In the genomic region with DNA sequence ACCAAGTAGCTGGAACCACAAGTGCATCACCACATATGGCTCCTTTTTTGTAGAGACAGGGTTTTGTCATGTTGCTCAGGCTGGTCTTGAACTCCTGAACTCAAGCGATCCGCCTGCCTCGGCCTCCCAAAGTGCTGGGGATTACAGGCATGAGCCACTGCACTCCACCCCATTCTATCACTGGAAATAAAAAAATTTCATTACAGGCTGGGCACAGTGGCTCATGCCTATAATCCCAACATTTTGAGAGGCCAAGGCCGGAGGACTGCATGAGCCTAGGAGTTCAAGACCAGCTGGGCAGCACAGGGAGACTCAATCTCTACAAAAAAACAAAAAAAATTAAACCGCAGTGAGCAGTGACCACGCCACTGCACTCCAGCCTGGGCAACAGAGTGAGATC, we compare ENCODE assay signal across 35 cellular contexts.
DNase-seq lines count a peak whose midpoint lies in the region; ATAC-seq, FAIRE-seq and TF ChIP-seq lines count a peak whose summit lies in the region.
"Had no signal": no experiment of that assay in that cellular context is flagged by ENCODE, and none has a peak within 500 bp of the region (broad histone marks: within the 10 kb centered on the region; RNA-seq: fewer than 3 reads in every experiment).

No MANE protein-coding gene starts in this region.

- POLR2A ChIA-PET in IMR-90 (lab: Charles Lee; ENCODE audit: unreplicated experiment) (no interaction called here), GM12878 (lab: Charles Lee) (no interaction called here)

- intact Hi-C loops in IMR-90 (cut with micrococcal nuclease), result no loop called here
- intact Hi-C loops in GM12878 (cut with micrococcal nuclease; ENCODE audit: unreplicated experiment), result no loop called here

- H4K20me1 ChIP-seq in IMR-90 (ENCODE audit: insufficient read depth, low read length) (no peaks in the 10 kb centered on the region), GM12878 (ENCODE audit: control insufficient read depth, insufficient read depth) (no peaks in the 10 kb centered on the region)
- H4K20me1 ChIP-seq: BLaER1; BLaER1 treated with 17β-estradiol and CSF1 and Interleukin-3, amounts not matched to agents 10 nM and 100 nM had no signal

- SMC1A ChIA-PET in GM12878 (lab: Charles Lee; ENCODE audit: uncharacterized antibody, unreplicated experiment), result no interaction called here

- no peak overlapping the region for H3K4me3 Mint-ChIP-seq in stimulated activated effector memory CD8-positive, alpha-beta T cell treated with anti-CD3 and anti-CD28 coated beads, Interleukin-12 subunit alpha, Interleukin-12 subunit beta, amount 100 ng/mL, for 72 hours
- H3K4me3 Mint-ChIP-seq: B cell; CD14-positive monocyte; CD4-positive, alpha-beta memory T cell; CD4-positive, alpha-beta T cell; CD4-positive, CD25-positive, alpha-beta regulatory T cell; CD8-positive, alpha-beta memory T cell; CD8-positive, alpha-beta T cell had no signal

- CTCF ChIA-PET in IMR-90 (lab: Yijun Ruan, JAX) (no interaction called here), GM12878 (lab: Yijun Ruan, JAX) (no interaction called here)

- peaks cover 6% of the 10 kb centered on the region for H3K4me1 Mint-ChIP-seq in stimulated activated effector memory CD8-positive, alpha-beta T cell treated with anti-CD3 and anti-CD28 coated beads, Interleukin-12 subunit alpha, Interleukin-12 subunit beta, amount 100 ng/mL, for 72 hours

- no peaks in the 10 kb centered on the region for H3K79me2 ChIP-seq in GM12878 (ENCODE audit: control insufficient read depth, insufficient read depth, low read length)

- H3K9me1 ChIP-seq in IMR-90 (ENCODE audit: insufficient read depth, low read length), result peaks cover 6% of the 10 kb centered on the region

- H2AK9ac ChIP-seq in IMR-90 (replicated peaks; ENCODE audit: low read depth, low read length, poor library complexity), result no peak overlapping the region

- BruUV-seq in IMR-90 (replicated peaks; lab: Mats Ljungman, UMichigan), result no TSS peak
- BruUV-seq in GM12878 (replicated peaks; lab: Mats Ljungman, UMichigan), result no TSS peak

- H3K4ac ChIP-seq in IMR-90 (ENCODE audit: low read depth, low read length) (no peak overlapping the region; the same call in 1 of the 2 replicates), mesenchymal stem cell (ENCODE audit: low read depth in 1 of 2, low read length in 2 of 2) (no peak overlapping the region)

- no peak overlapping the region for H3K56ac ChIP-seq in IMR-90 (ENCODE audit: extremely low read depth, insufficient read depth, low read length)

- H3K18ac ChIP-seq in IMR-90 (ENCODE audit: low read depth, low read length) (no peak overlapping the region), mesenchymal stem cell (ENCODE audit: low read depth in 1 of 2, low read length in 2 of 2) (no peak overlapping the region)

- H4K5ac ChIP-seq in IMR-90 (ENCODE audit: low read depth, low read length), result no peak overlapping the region

- peaks cover 6 to 24% of the 10 kb centered on the region in 2 experiments; a peak in 2 of 4 replicates for H3K79me1 ChIP-seq in IMR-90 (ENCODE audit: low read depth in 1 of 2, low read length in 2 of 2)
- no peaks in the 10 kb centered on the region for H3K79me1 ChIP-seq in mesenchymal stem cell (replicated peaks; ENCODE audit: low read length, poor library complexity, severe bottlenecking)

- no peak for DNase-seq in IMR-90
- DNase-seq in GM12878 (ENCODE audit: low read depth, low spot score), result no peak
- no peak for DNase-seq in mesenchymal stem cell
- DNase-seq in mucosa of gallbladder (ENCODE audit: low spot score), result no peak
- DNase-seq in stimulated activated effector memory CD8-positive, alpha-beta T cell treated with anti-CD3 and anti-CD28 coated beads, Interleukin-12 subunit alpha, Interleukin-12 subunit beta, amount 100 ng/mL, for 72 hours (ENCODE audit: low spot score in 2 of 2), result no peak
- DNase-seq: 8988T; ACHN; AML-193; BE2C; C1 segment of cervical spinal cord; Caco-2; Calu3; CD4-positive, alpha-beta memory T cell; CD4-positive, alpha-beta T cell; CD4-positive, CD25-positive, alpha-beta regulatory T cell; CD8-positive, alpha-beta memory T cell; CD8-positive, alpha-beta T cell; COR-L47; DMS 273 treated with DMSO at 0.1 percent for 48 hours; DMS153; DMS53; DMS79; DMS79 treated with DMSO at 0.1 percent for 48 hours; DND-41; EL had no signal

- H3K9ac ChIP-seq in IMR-90 (ENCODE audit: low read depth, low read length) (no peak overlapping the region), GM12878 (ENCODE audit: control insufficient read depth, insufficient read depth, low read length) (no peak overlapping the region), mesenchymal stem cell (ENCODE audit: low read length) (no peak overlapping the region)
- H3K9ac ChIP-seq: BLaER1; BLaER1 treated with 17β-estradiol and CSF1 and Interleukin-3, amounts not matched to agents 10 nM and 100 nM had no signal

- no peak for TF ChIP-seq EP300 in GM12878 (IDR thresholded peaks at IDR 0.05; ENCODE audit: borderline replicate concordance in 1 of 2, control insufficient read depth in 1 of 2, low read depth in 2 of 2, low read length in 2 of 2)

- H3K36me3 ChIP-seq in IMR-90 (ENCODE audit: control insufficient read depth, insufficient read depth, low read length) (peaks cover 1% of the 10 kb centered on the region; the same call in 1 of the 2 replicates), GM12878 (ENCODE audit: control insufficient read depth in 2 of 2, insufficient read depth in 2 of 2, low read length in 1 of 2) (peaks cover 0 to 1% of the 10 kb centered on the region in 2 experiments; a peak in 3 of 4 replicates), mesenchymal stem cell (ENCODE audit: control insufficient read depth in 1 of 2, insufficient read depth in 2 of 2, low read depth in 1 of 2, low read length in 2 of 2) (no peaks in the 10 kb centered on the region)
- H3K36me3 ChIP-seq: BE2C had no signal

- TF ChIP-seq POLR2A in IMR-90 (IDR thresholded peaks at IDR 0.05; ENCODE audit: low read depth, low read length), result no peak
- no peak for TF ChIP-seq POLR2A in GM12878 (IDR thresholded peaks at IDR 0.05; ENCODE audit: low read depth, low read length)

- H3K4me2 ChIP-seq in IMR-90 (ENCODE audit: low read depth, low read length) (no peak overlapping the region), GM12878 (ENCODE audit: control insufficient read depth, insufficient read depth) (no peak overlapping the region), mesenchymal stem cell (ENCODE audit: low read length, poor library complexity, severe bottlenecking) (no peak overlapping the region)
- H3K4me2 ChIP-seq: A549; BLaER1; BLaER1 treated with 17β-estradiol and CSF1 and Interleukin-3, amounts not matched to agents 10 nM and 100 nM had no signal

- H3K9me3 ChIP-seq in IMR-90 (ENCODE audit: control insufficient read depth, insufficient read depth, low read length) (no peaks in the 10 kb centered on the region), GM12878 (replicated peaks; ENCODE audit: control insufficient read depth, insufficient read depth, low read length) (no peaks in the 10 kb centered on the region), mesenchymal stem cell (ENCODE audit: control insufficient read depth, low read length) (no peaks in the 10 kb centered on the region)
- H3K9me3 ChIP-seq: A549; BE2C; BLaER1; BLaER1 treated with 17β-estradiol and CSF1 and Interleukin-3, amounts not matched to agents 10 nM and 100 nM; Caco-2 had no signal

- TF ChIP-seq RAD21 in IMR-90 (IDR thresholded peaks at IDR 0.05; ENCODE audit: low read length) (no peak), GM12878 (IDR thresholded peaks at IDR 0.05; ENCODE audit: insufficient read depth, low read depth, low read length) (no peak)

- H3K4me3 ChIP-seq in IMR-90 (ENCODE audit: insufficient read depth, low read depth, low read length) (no peak overlapping the region), GM12878 (no peak overlapping the region), mesenchymal stem cell (ENCODE audit: insufficient read depth in 1 of 2, low read depth in 1 of 2, low read length in 2 of 2) (no peak overlapping the region)
- H3K4me3 ChIP-seq: A549; BLaER1; BLaER1 treated with 17β-estradiol and CSF1 and Interleukin-3, amounts not matched to agents 10 nM and 100 nM had no signal

- WGBS in IMR-90 (ENCODE audit: extremely low coverage in 2 of 2, insufficient read length in 1 of 2), 2 experiments, result no CpG with 5 or more reads among the region's 6 CpGs
- WGBS in GM12878 (ENCODE audit: insufficient coverage, insufficient replicate concordance, low lambda C conversion rate, missing lambda C conversion rate), result 100% methylated on average over 6 of the region's 6 CpGs
- 98% methylated on average over 4 of the region's 6 CpGs for WGBS in mesenchymal stem cell

- dilution Hi-C loops in IMR-90 (cut with HindIII; ENCODE audit: low sequenced_read_pairs, unreplicated experiment), result no loop called here

- H2BK5ac ChIP-seq in IMR-90 (ENCODE audit: low read depth, low read length, poor library complexity, severe bottlenecking), result peak overlapping the region; percentile 19
- no peak overlapping the region for H2BK5ac ChIP-seq in mesenchymal stem cell (ENCODE audit: low read depth, low read length, poor library complexity, severe bottlenecking)

- H3K23ac ChIP-seq in IMR-90 (ENCODE audit: low read depth, low read length), result no peak overlapping the region
- H3K23ac ChIP-seq in mesenchymal stem cell (ENCODE audit: low read length in 2 of 2), result no peak overlapping the region

- ATAC-seq in IMR-90 (ENCODE audit: low read depth), result no peak
- ATAC-seq in GM12878, result no peak
- no peak for ATAC-seq in stimulated activated effector memory CD8-positive, alpha-beta T cell treated with anti-CD3 and anti-CD28 coated beads, Interleukin-12 subunit alpha, Interleukin-12 subunit beta, amount 100 ng/mL, for 72 hours
- no peak for ATAC-seq in GM21390 (IDR thresholded peaks at IDR 0.05; ENCODE audit: unreplicated experiment)
- ATAC-seq: A549; CD8-positive, alpha-beta T cell had no signal

- no peak for FAIRE-seq in GM12878 (lab: Jason Lieb, UNC)
- FAIRE-seq: A204.1, A549, D721Med had no signal

- H2BK12ac ChIP-seq in mesenchymal stem cell (ENCODE audit: low read length in 2 of 2), result no peak overlapping the region

- H2AFZ ChIP-seq in IMR-90 (replicated peaks; ENCODE audit: low read length, poor library complexity) (no peak overlapping the region), GM12878 (ENCODE audit: control insufficient read depth, low read depth, low read length) (no peak overlapping the region), mesenchymal stem cell (ENCODE audit: low read depth, low read length) (no peak overlapping the region)

- H2BK20ac ChIP-seq in IMR-90 (ENCODE audit: low read depth, low read length), result no peak overlapping the region

- H3K9me3 Mint-ChIP-seq in stimulated activated effector memory CD8-positive, alpha-beta T cell treated with anti-CD3 and anti-CD28 coated beads, Interleukin-12 subunit alpha, Interleukin-12 subunit beta, amount 100 ng/mL, for 72 hours, result no peaks in the 10 kb centered on the region
- H3K9me3 Mint-ChIP-seq: CD14-positive monocyte; CD4-positive, alpha-beta T cell; CD4-positive, CD25-positive, alpha-beta regulatory T cell; CD8-positive, alpha-beta memory T cell; CD8-positive, alpha-beta T cell had no signal

- H3K27ac ChIP-seq in IMR-90 (ENCODE audit: insufficient read depth, low read length) (no peak overlapping the region), GM12878 (ENCODE audit: control insufficient read depth, insufficient read depth) (no peak overlapping the region), mesenchymal stem cell (ENCODE audit: low read length, poor library complexity, severe bottlenecking) (no peak overlapping the region)
- H3K27ac ChIP-seq: 22Rv1; A549; BLaER1; BLaER1 treated with 17β-estradiol and CSF1 and Interleukin-3, amounts not matched to agents 10 nM and 100 nM; C4-2B had no signal

- H3K27me3 ChIP-seq in IMR-90 (ENCODE audit: control insufficient read depth, insufficient read depth, low read length) (no peaks in the 10 kb centered on the region), GM12878 (replicated peaks in 1 of 2; ENCODE audit: control insufficient read depth in 2 of 2, insufficient read depth in 2 of 2, low read length in 1 of 2) (no peaks in the 10 kb centered on the region), mesenchymal stem cell (ENCODE audit: control insufficient read depth in 1 of 2, insufficient read depth in 1 of 2, low read length in 2 of 2) (no peaks in the 10 kb centered on the region)
- H3K27me3 ChIP-seq: BE2C; BLaER1; BLaER1 treated with 17β-estradiol and CSF1 and Interleukin-3, amounts not matched to agents 10 nM and 100 nM had no signal

- H3K4me1 ChIP-seq in IMR-90 (ENCODE audit: control insufficient read depth, insufficient read depth, low read length) (peaks cover 3% of the 10 kb centered on the region; the same call in 1 of the 2 replicates), GM12878 (ENCODE audit: control insufficient read depth, insufficient read depth, low read length) (peaks cover 8% of the 10 kb centered on the region; the same call in 1 of the 2 replicates), mesenchymal stem cell (ENCODE audit: control insufficient read depth, insufficient read depth, low read depth, low read length) (no peaks in the 10 kb centered on the region)
- H3K4me1 ChIP-seq: BE2C, BLaER1 had no signal

- RAD21 ChIA-PET in GM12878 (lab: Charles Lee; ENCODE audit: unreplicated experiment), result no interaction called here

- no peak overlapping the region for H4K91ac ChIP-seq in IMR-90 (ENCODE audit: insufficient read depth, low read depth, low read length)
- H4K91ac ChIP-seq in mesenchymal stem cell (ENCODE audit: low read length), result no peak overlapping the region

- H2AK5ac ChIP-seq in IMR-90 (ENCODE audit: low read depth, low read length) (no peak overlapping the region; the same call in 1 of the 2 replicates), mesenchymal stem cell (ENCODE audit: low read length, severe bottlenecking) (no peak overlapping the region)

- in situ Hi-C loops in IMR-90 (cut with MboI; ENCODE audit: low sequenced_read_pairs) (no loop called here), GM12878 (cut with MboI) (no loop called here)

- H2BK120ac ChIP-seq in IMR-90 (ENCODE audit: low read depth, low read length) (no peak overlapping the region), mesenchymal stem cell (ENCODE audit: low read depth, low read length) (no peak overlapping the region)

- TF ChIP-seq CTCF in IMR-90 (conservative IDR thresholded peaks at IDR 0.05; ENCODE audit: low read depth, low read length) (no peak), GM12878 (IDR thresholded peaks at IDR 0.05 in 2 of 3, conservative IDR thresholded peaks at IDR 0.05 in 1 of 3; ENCODE audit: control insufficient read depth in 2 of 3, extremely low read depth in 1 of 3, insufficient read depth in 1 of 3, low read depth in 3 of 3, low read length in 3 of 3) (no peak)

- H3K14ac ChIP-seq in IMR-90 (replicated peaks; ENCODE audit: low read depth, low read length), result no peak overlapping the region
- H3K14ac ChIP-seq in mesenchymal stem cell (ENCODE audit: low read length in 2 of 2), result no peak overlapping the region

- H2BK15ac ChIP-seq in IMR-90 (ENCODE audit: low read depth, low read length), result no peak overlapping the region
- H2BK15ac ChIP-seq in mesenchymal stem cell (ENCODE audit: low read depth, poor library complexity, severe bottlenecking), result peak overlapping the region; percentile 23

- H4K8ac ChIP-seq in IMR-90 (ENCODE audit: low read depth in 2 of 2, low read length in 2 of 2) (no peak overlapping the region), mesenchymal stem cell (ENCODE audit: low read length) (no peak overlapping the region)

- H3K27ac Mint-ChIP-seq in stimulated activated effector memory CD8-positive, alpha-beta T cell treated with anti-CD3 and anti-CD28 coated beads, Interleukin-12 subunit alpha, Interleukin-12 subunit beta, amount 100 ng/mL, for 72 hours, result no peak overlapping the region
- H3K27ac Mint-ChIP-seq: B cell; CD14-positive monocyte; CD4-positive, alpha-beta memory T cell; CD4-positive, alpha-beta T cell; CD4-positive, CD25-positive, alpha-beta regulatory T cell; CD8-positive, alpha-beta T cell had no signal

- H3K36me3 Mint-ChIP-seq in stimulated activated effector memory CD8-positive, alpha-beta T cell treated with anti-CD3 and anti-CD28 coated beads, Interleukin-12 subunit alpha, Interleukin-12 subunit beta, amount 100 ng/mL, for 72 hours, result peaks cover under 1% of the 10 kb centered on the region
- H3K36me3 Mint-ChIP-seq: CD8-positive, alpha-beta memory T cell; CD8-positive, alpha-beta T cell had no signal
